ENCODE assay signal across 13 cellular contexts in the genomic region with DNA sequence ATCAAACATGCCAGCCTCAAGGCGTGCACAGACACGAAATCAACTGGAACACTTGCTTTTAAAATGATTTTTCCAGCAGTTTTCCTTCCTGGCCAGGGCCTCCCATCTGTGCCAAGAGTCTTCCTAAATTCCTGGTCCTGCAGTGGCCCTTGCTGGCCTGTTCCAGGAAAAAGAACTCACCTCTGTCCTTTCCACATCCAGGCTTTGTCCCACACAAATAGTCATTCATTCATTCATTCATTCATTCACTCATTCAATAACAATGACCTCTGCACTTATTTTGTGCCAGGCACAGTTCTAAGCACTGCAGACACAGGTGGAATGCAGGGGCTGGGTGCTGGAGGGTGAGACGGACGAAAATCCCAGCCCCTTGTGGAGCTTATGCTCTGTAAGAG.
DNase-seq lines count a peak whose midpoint lies in the region; ATAC-seq and TF ChIP-seq lines count a peak whose summit lies in the region.
"Had no signal": no experiment of that assay in that cellular context is flagged by ENCODE, and none has a peak within 500 bp of the region (broad histone marks: within the 10 kb centered on the region; RNA-seq: fewer than 3 reads in every experiment).

No MANE protein-coding gene starts in this region.

- no peak for TF ChIP-seq CTCF in GM23338 (conservative IDR thresholded peaks at IDR 0.05; ENCODE audit: low read depth in 2 of 2)
- TF ChIP-seq CTCF in RWPE2 (IDR thresholded peaks at IDR 0.05; ENCODE audit: poor library complexity, severe bottlenecking), result no peak
- TF ChIP-seq CTCF in neural cell (IDR thresholded peaks at IDR 0.05; ENCODE audit: poor library complexity, severe bottlenecking), result no peak
- no peak for TF ChIP-seq CTCF in lower lobe of right lung (IDR thresholded peaks at IDR 0.05)

- H3K27ac ChIP-seq in BLaER1, result no peak overlapping the region
- no peak overlapping the region for H3K27ac ChIP-seq in GM23338 (ENCODE audit: low read depth)
- no peak overlapping the region for H3K27ac ChIP-seq in RWPE2 (ENCODE audit: poor library complexity, severe bottlenecking)
- peak overlapping the region; percentile 92 for H3K27ac ChIP-seq in neural cell (ENCODE audit: low read length)
- H3K27ac ChIP-seq in lower lobe of right lung, result no peak overlapping the region

- no peak overlapping the region for H3K4me3 Mint-ChIP-seq in GM23338
- H3K4me3 Mint-ChIP-seq in activated T-helper 2 cell treated with anti-CD3 and anti-CD28 coated beads, Interferon-gamma antibody, Interleukin-2, Interleukin-4, amounts not matched to agents 10 μg/mL and 5 μg/mL and 100 μg/mL, durations not matched to agents 14 hours and 24 hours and 36 hours (ENCODE audit: low read depth), result no peak overlapping the region
- H3K4me3 Mint-ChIP-seq in effector memory CD8-positive, alpha-beta T cell, result no peak overlapping the region
- H3K4me3 Mint-ChIP-seq: CD8-positive, alpha-beta memory T cell; H9 had no signal

- no peaks in the 10 kb centered on the region for H3F3A ChIP-seq in GM23338 (replicated peaks; ENCODE audit: low read depth)
- H3F3A ChIP-seq in neural cell (ENCODE audit: insufficient read depth, low read length, poor library complexity, severe bottlenecking), result peaks cover 5% of the 10 kb centered on the region

- H2AFZ ChIP-seq in GM23338 (peak overlapping the region; percentile 66), neural cell (ENCODE audit: low read depth, low read length) (no peak overlapping the region)

- H3K4me1 Mint-ChIP-seq in GM23338, result peaks cover 14% of the 10 kb centered on the region
- H3K4me1 Mint-ChIP-seq in activated T-helper 2 cell treated with anti-CD3 and anti-CD28 coated beads, Interferon-gamma antibody, Interleukin-2, Interleukin-4, amounts not matched to agents 10 μg/mL and 5 μg/mL and 100 μg/mL, durations not matched to agents 14 hours and 24 hours and 36 hours (ENCODE audit: low read depth), result no peaks in the 10 kb centered on the region
- no peaks in the 10 kb centered on the region for H3K4me1 Mint-ChIP-seq in effector memory CD8-positive, alpha-beta T cell (ENCODE audit: low read depth in 2 of 2)
- H3K4me1 Mint-ChIP-seq: CD8-positive, alpha-beta memory T cell had no signal

- DNase-seq in GM23338 (ENCODE audit: low spot score) (no peak), RWPE2 (ENCODE audit: low spot score) (no peak), lower lobe of right lung (no peak)
- DNase-seq in activated T-helper 2 cell treated with anti-CD3 and anti-CD28 coated beads, Interferon-gamma antibody, Interleukin-2, Interleukin-4, amounts not matched to agents 10 μg/mL and 5 μg/mL and 100 μg/mL, durations not matched to agents 14 hours and 24 hours and 36 hours (ENCODE audit: low spot score), result no peak
- no peak for DNase-seq in effector memory CD8-positive, alpha-beta T cell
- DNase-seq: BE2C; Caco-2; CD8-positive, alpha-beta memory T cell; GOT3; H9 had no signal

- H4K20me1 ChIP-seq in BLaER1 (no peaks in the 10 kb centered on the region), GM23338 (replicated peaks; ENCODE audit: insufficient read depth) (no peaks in the 10 kb centered on the region), neural cell (ENCODE audit: insufficient read depth) (no peaks in the 10 kb centered on the region)

- TF ChIP-seq RAD21 in neural cell (conservative IDR thresholded peaks at IDR 0.05), result no peak

- H3K9ac ChIP-seq in BLaER1 (no peak overlapping the region), neural cell (ENCODE audit: low read length) (peak overlapping the region; percentile 70)

- H3K36me3 Mint-ChIP-seq in GM23338 (ENCODE audit: low read depth), result no peaks in the 10 kb centered on the region
- H3K36me3 Mint-ChIP-seq in activated T-helper 2 cell treated with anti-CD3 and anti-CD28 coated beads, Interferon-gamma antibody, Interleukin-2, Interleukin-4, amounts not matched to agents 10 μg/mL and 5 μg/mL and 100 μg/mL, durations not matched to agents 14 hours and 24 hours and 36 hours (ENCODE audit: low read depth), result no peaks in the 10 kb centered on the region
- H3K36me3 Mint-ChIP-seq in effector memory CD8-positive, alpha-beta T cell (ENCODE audit: insufficient read depth), result peaks cover 4% of the 10 kb centered on the region
- H3K36me3 Mint-ChIP-seq: CD8-positive, alpha-beta memory T cell had no signal

- H3K27ac Mint-ChIP-seq in GM23338, result no peak overlapping the region
- H3K27ac Mint-ChIP-seq in activated T-helper 2 cell treated with anti-CD3 and anti-CD28 coated beads, Interferon-gamma antibody, Interleukin-2, Interleukin-4, amounts not matched to agents 10 μg/mL and 5 μg/mL and 100 μg/mL, durations not matched to agents 14 hours and 24 hours and 36 hours, result no peak overlapping the region
- no peak overlapping the region for H3K27ac Mint-ChIP-seq in effector memory CD8-positive, alpha-beta T cell
- H3K27ac Mint-ChIP-seq: CD8-positive, alpha-beta memory T cell; H9 had no signal

- peaks cover 3% of the 10 kb centered on the region for H3K27me3 Mint-ChIP-seq in GM23338 (ENCODE audit: insufficient read depth, low read depth, poor library complexity)
- H3K27me3 Mint-ChIP-seq in activated T-helper 2 cell treated with anti-CD3 and anti-CD28 coated beads, Interferon-gamma antibody, Interleukin-2, Interleukin-4, amounts not matched to agents 10 μg/mL and 5 μg/mL and 100 μg/mL, durations not matched to agents 14 hours and 24 hours and 36 hours (ENCODE audit: low read depth), result peaks cover 3% of the 10 kb centered on the region
- peaks cover under 1 to 22% of the 10 kb centered on the region in 2 donors for H3K27me3 Mint-ChIP-seq in effector memory CD8-positive, alpha-beta T cell

- H3K9me3 Mint-ChIP-seq in GM23338, result no peaks in the 10 kb centered on the region
- H3K9me3 Mint-ChIP-seq in activated T-helper 2 cell treated with anti-CD3 and anti-CD28 coated beads, Interferon-gamma antibody, Interleukin-2, Interleukin-4, amounts not matched to agents 10 μg/mL and 5 μg/mL and 100 μg/mL, durations not matched to agents 14 hours and 24 hours and 36 hours, result no peaks in the 10 kb centered on the region
- no peaks in the 10 kb centered on the region for H3K9me3 Mint-ChIP-seq in effector memory CD8-positive, alpha-beta T cell
- H3K9me3 Mint-ChIP-seq: CD8-positive, alpha-beta memory T cell; H9 had no signal

- H3K27me3 ChIP-seq in BLaER1 (no peaks in the 10 kb centered on the region), GM23338 (ENCODE audit: insufficient read depth) (no peaks in the 10 kb centered on the region), RWPE2 (ENCODE audit: insufficient read depth, poor library complexity, severe bottlenecking) (no peaks in the 10 kb centered on the region), neural cell (ENCODE audit: insufficient read depth, low read depth, low read length) (no peaks in the 10 kb centered on the region), lower lobe of right lung (ENCODE audit: low read depth) (peaks cover 18% of the 10 kb centered on the region)
- H3K27me3 ChIP-seq: BE2C had no signal

- H3K4me1 ChIP-seq in BLaER1, result peaks cover 38% of the 10 kb centered on the region
- peaks cover 10% of the 10 kb centered on the region; the same call in 1 of the 2 replicates for H3K4me1 ChIP-seq in GM23338 (ENCODE audit: insufficient read depth)
- H3K4me1 ChIP-seq in RWPE2 (ENCODE audit: insufficient read depth, poor library complexity, severe bottlenecking), result peaks cover 3% of the 10 kb centered on the region
- no peaks in the 10 kb centered on the region for H3K4me1 ChIP-seq in lower lobe of right lung
- H3K4me1 ChIP-seq: BE2C, Caco-2 had no signal

- H3K79me2 ChIP-seq in GM23338 (replicated peaks; ENCODE audit: insufficient read depth) (no peaks in the 10 kb centered on the region), neural cell (replicated peaks; ENCODE audit: insufficient read depth, low read length) (no peaks in the 10 kb centered on the region)

- intact Hi-C loops in lower lobe of right lung (cut with DNase I), result no loop called here
- intact Hi-C loops in activated T-helper 2 cell treated with anti-CD3 and anti-CD28 coated beads, Interferon-gamma antibody, Interleukin-2, Interleukin-4, amounts not matched to agents 10 μg/mL and 5 μg/mL and 100 μg/mL, durations not matched to agents 14 hours and 24 hours and 36 hours (cut with micrococcal nuclease), result no loop called here

- H3K9me3 ChIP-seq in BLaER1 (no peaks in the 10 kb centered on the region), RWPE2 (ENCODE audit: severe bottlenecking) (no peaks in the 10 kb centered on the region), neural cell (ENCODE audit: low read length) (no peaks in the 10 kb centered on the region), lower lobe of right lung (no peaks in the 10 kb centered on the region)
- H3K9me3 ChIP-seq: BE2C, Caco-2 had no signal

- no peak for ATAC-seq in GM23338
- peak; percentile 32; the same call in 1 of the 3 replicates for ATAC-seq in RWPE2 (ENCODE audit: low read depth)
- no peak for ATAC-seq in lower lobe of right lung
- ATAC-seq in GM19324 (IDR thresholded peaks at IDR 0.05; ENCODE audit: low FRiP score, unreplicated experiment), result no peak
- ATAC-seq in effector memory CD8-positive, alpha-beta T cell (replicated peaks), result no peak

- H3K36me3 ChIP-seq in BLaER1, result no peaks in the 10 kb centered on the region
- no peaks in the 10 kb centered on the region for H3K36me3 ChIP-seq in GM23338 (ENCODE audit: insufficient read depth)
- H3K36me3 ChIP-seq in RWPE2 (ENCODE audit: low read depth), result no peaks in the 10 kb centered on the region
- no peaks in the 10 kb centered on the region for H3K36me3 ChIP-seq in neural cell (ENCODE audit: insufficient read depth, low read length)
- no peaks in the 10 kb centered on the region for H3K36me3 ChIP-seq in lower lobe of right lung
- H3K36me3 ChIP-seq: BE2C had no signal

- TF ChIP-seq EP300 in neural cell (conservative IDR thresholded peaks at IDR 0.05; ENCODE audit: poor library complexity, severe bottlenecking), result no peak

- H3K9me2 ChIP-seq in GM23338 (ENCODE audit: insufficient read depth) (no peaks in the 10 kb centered on the region), neural cell (ENCODE audit: insufficient read depth, low read length) (no peaks in the 10 kb centered on the region)

- H3K4me3 ChIP-seq in BLaER1, result no peak overlapping the region
- H3K4me3 ChIP-seq in GM23338, result no peak overlapping the region
- H3K4me3 ChIP-seq in RWPE2 (ENCODE audit: severe bottlenecking), result no peak overlapping the region
- H3K4me3 ChIP-seq in neural cell (ENCODE audit: low read length), result peak overlapping the region; percentile 54
- no peak overlapping the region for H3K4me3 ChIP-seq in lower lobe of right lung

- H3K4me2 ChIP-seq in BLaER1 (peak overlapping the region; percentile 66), GM23338 (0 out of 2 replicates have a peak overlapping the region, but pooled peaks have one; percentile 60), neural cell (ENCODE audit: low read length) (peak overlapping the region; percentile 10)

TF ChIP-seq in GM23338, 12 proteins besides CTCF, POLR2A, EP300 and RAD21 (continues in another document):
- TF ChIP-seq ZNF331 (CRISPR knock-in tag; IDR thresholded peaks at IDR 0.05; ENCODE audit: low read depth) (no peak), POLR2AphosphoS5 (IDR thresholded peaks at IDR 0.05; ENCODE audit: low read depth) (no peak), NANOG (IDR thresholded peaks at IDR 0.05; ENCODE audit: borderline replicate concordance) (no peak)

TF ChIP-seq in neural cell, 6 proteins besides CTCF, POLR2A, EP300 and RAD21 (continues in another document):
- TF ChIP-seq TAF1 (IDR thresholded peaks at IDR 0.05; ENCODE audit: low read depth), result no peak

Comparison
In these comparisons a context has a peak if more than half of its experiments do, and no peak if none do; other contexts are left out.
1. H3K4me2 ChIP-seq: peak in every context shown above with its lines; median percentile 66 in BLaER1; 60 in GM23338; 10 in neural cell.